8 cellular contexts compared by ENCODE assay signal in the genomic region with DNA sequence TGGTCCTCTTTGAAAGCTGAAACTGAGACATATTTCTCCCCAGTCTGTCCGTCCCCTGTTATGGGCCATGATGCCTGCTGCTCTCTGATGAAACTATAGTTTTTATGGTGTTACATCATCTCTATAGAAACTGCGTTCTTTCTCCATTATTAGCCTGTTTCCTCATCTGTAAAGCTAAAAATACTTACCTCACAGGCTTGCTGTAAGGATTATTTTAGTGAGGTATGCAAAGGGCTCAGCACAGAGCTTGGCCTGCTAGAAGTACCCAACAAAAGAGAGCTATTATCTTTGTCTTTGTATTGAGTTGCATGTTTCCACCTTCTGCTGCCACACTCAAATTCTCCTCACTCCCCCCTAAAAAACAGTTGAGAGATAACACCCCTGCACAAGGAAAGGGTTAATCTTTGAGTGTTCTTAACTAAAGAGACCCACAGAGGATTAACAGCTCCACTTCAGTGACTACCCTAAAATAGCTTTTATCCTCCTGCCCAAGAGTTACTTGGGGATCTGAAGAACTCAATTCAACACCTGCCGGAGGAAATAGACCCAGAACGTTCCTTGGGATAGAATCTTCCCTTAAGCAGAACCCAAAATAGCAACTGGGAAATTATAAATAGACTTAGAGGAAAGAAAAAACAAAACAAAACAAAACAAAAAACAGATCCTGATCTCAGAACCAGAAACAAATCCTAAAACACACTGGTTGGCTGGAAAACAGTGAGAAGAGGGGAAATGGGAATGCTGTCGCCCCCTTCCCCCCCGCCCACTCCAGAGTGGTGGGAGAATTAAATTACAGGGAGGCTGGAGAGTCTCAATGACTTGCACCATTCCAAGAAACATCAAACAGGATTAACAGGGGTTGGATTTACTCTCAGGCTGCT. TPM values are rescaled to one million over a fixed set of nuclear protein-coding genes. Genes with fewer than 3 reads are reported as not detected.
A peak's percentile ranks its signal among the peaks of the same experiment; 100 is the strongest.
DNase-seq lines count a peak whose midpoint lies in the region.

No MANE protein-coding gene starts in this region.

- H3K4me1 Mint-ChIP-seq in T-helper 2 cell treated with Interferon-gamma antibody and Interleukin-4, amounts not matched to agents 5 μg/mL and 100 μg/mL, for 36 hours (ENCODE audit: low read depth) = peaks cover 58% of the 10 kb centered on the region
- H3K4me1 Mint-ChIP-seq in activated CD4-positive, alpha-beta memory T cell treated with anti-CD3 and anti-CD28 coated beads, Interleukin-2, amount 10 ng/mL, durations not matched to agents 7 days and 5 days = peaks cover 83% of the 10 kb centered on the region

- DNase-seq in T-helper 2 cell treated with Interferon-gamma antibody and Interleukin-4, amounts not matched to agents 5 μg/mL and 100 μg/mL, for 36 hours (ENCODE audit: low spot score) = no peak
- DNase-seq in T-helper 2 cell (no peak), substantia nigra (lab: John Stamatoyannopoulos, UW) (no peak), amygdala (lab: John Stamatoyannopoulos, UW) (no peak), NCI-H2107 treated with DMSO at 0.1 percent for 48 hours (lab: John Stamatoyannopoulos, UW; ENCODE audit: unreplicated experiment) (no peak)
- DNase-seq in activated CD4-positive, alpha-beta memory T cell treated with anti-CD3 and anti-CD28 coated beads, Interleukin-2, amount 10 ng/mL, durations not matched to agents 7 days and 5 days = no peak
- DNase-seq in stimulated activated CD4-positive, alpha-beta T cell treated with anti-CD3 and anti-CD28 coated beads, Interleukin-15, amount 100 ng/mL, for 24 hours = no peak

- CTCF ChIA-PET in activated CD4-positive, alpha-beta memory T cell treated with anti-CD3 and anti-CD28 coated beads, Interleukin-2, amount 10 ng/mL, durations not matched to agents 7 days and 5 days (lab: Charles Lee) = no interaction called here

- H3K27ac ChIP-seq in substantia nigra (ENCODE audit: low read depth, low read length, poor library complexity, severe bottlenecking) = peak overlapping the region; percentile 67

- H3K4me3 Mint-ChIP-seq in T-helper 2 cell treated with Interferon-gamma antibody and Interleukin-4, amounts not matched to agents 5 μg/mL and 100 μg/mL, for 36 hours = peak overlapping the region; percentile 98
- H3K4me3 Mint-ChIP-seq in activated CD4-positive, alpha-beta memory T cell treated with anti-CD3 and anti-CD28 coated beads, Interleukin-2, amount 10 ng/mL, durations not matched to agents 7 days and 5 days = peak overlapping the region; percentile 91

- peaks cover 32% of the 10 kb centered on the region for H3K36me3 Mint-ChIP-seq in T-helper 2 cell treated with Interferon-gamma antibody and Interleukin-4, amounts not matched to agents 5 μg/mL and 100 μg/mL, for 36 hours (ENCODE audit: low read depth)
- peaks cover 45% of the 10 kb centered on the region for H3K36me3 Mint-ChIP-seq in activated CD4-positive, alpha-beta memory T cell treated with anti-CD3 and anti-CD28 coated beads, Interleukin-2, amount 10 ng/mL, durations not matched to agents 7 days and 5 days (ENCODE audit: low read depth)

- H3K4me3 ChIP-seq in iPS-11a (ENCODE audit: low read depth, low read length) = peak overlapping the region; percentile 95

- no peaks in the 10 kb centered on the region for H3K9me3 Mint-ChIP-seq in T-helper 2 cell treated with Interferon-gamma antibody and Interleukin-4, amounts not matched to agents 5 μg/mL and 100 μg/mL, for 36 hours
- no peaks in the 10 kb centered on the region for H3K9me3 Mint-ChIP-seq in activated CD4-positive, alpha-beta memory T cell treated with anti-CD3 and anti-CD28 coated beads, Interleukin-2, amount 10 ng/mL, durations not matched to agents 7 days and 5 days

- POLR2A ChIA-PET in activated CD4-positive, alpha-beta memory T cell treated with anti-CD3 and anti-CD28 coated beads, Interleukin-2, amount 10 ng/mL, durations not matched to agents 7 days and 5 days (lab: Charles Lee) = interaction anchor here (0.7 to 2.8 kb wide), 8 partner anchors 12 to 625 kb away, joined by 3 to 9 read pairs (median 4); no protein-coding TSS in a partner anchor

- peak overlapping the region; percentile 93 for H3K27ac Mint-ChIP-seq in T-helper 2 cell treated with Interferon-gamma antibody and Interleukin-4, amounts not matched to agents 5 μg/mL and 100 μg/mL, for 36 hours
- peak overlapping the region; percentile 88 for H3K27ac Mint-ChIP-seq in activated CD4-positive, alpha-beta memory T cell treated with anti-CD3 and anti-CD28 coated beads, Interleukin-2, amount 10 ng/mL, durations not matched to agents 7 days and 5 days

- no peaks in the 10 kb centered on the region for H3K27me3 Mint-ChIP-seq in T-helper 2 cell treated with Interferon-gamma antibody and Interleukin-4, amounts not matched to agents 5 μg/mL and 100 μg/mL, for 36 hours (ENCODE audit: low read depth)
- H3K27me3 Mint-ChIP-seq in activated CD4-positive, alpha-beta memory T cell treated with anti-CD3 and anti-CD28 coated beads, Interleukin-2, amount 10 ng/mL, durations not matched to agents 7 days and 5 days = no peaks in the 10 kb centered on the region

RNA-seq across cellular contexts. Expression of gene PLAGL2, which starts 1.8 kb away (rescaled TPM):
- 10 to 100 TPM; 27.9 to 28.9 TPM for total RNA-seq in activated CD4-positive, alpha-beta memory T cell treated with anti-CD3 and anti-CD28 coated beads, Interleukin-2, amount 10 ng/mL, durations not matched to agents 7 days and 5 days

RNA-seq across cellular contexts. Expression of gene POFUT1, which starts 1.9 kb away (rescaled TPM):
- 10 to 100 TPM; 21.5 to 23.2 TPM for total RNA-seq in activated CD4-positive, alpha-beta memory T cell treated with anti-CD3 and anti-CD28 coated beads, Interleukin-2, amount 10 ng/mL, durations not matched to agents 7 days and 5 days
